In the genomic region with DNA sequence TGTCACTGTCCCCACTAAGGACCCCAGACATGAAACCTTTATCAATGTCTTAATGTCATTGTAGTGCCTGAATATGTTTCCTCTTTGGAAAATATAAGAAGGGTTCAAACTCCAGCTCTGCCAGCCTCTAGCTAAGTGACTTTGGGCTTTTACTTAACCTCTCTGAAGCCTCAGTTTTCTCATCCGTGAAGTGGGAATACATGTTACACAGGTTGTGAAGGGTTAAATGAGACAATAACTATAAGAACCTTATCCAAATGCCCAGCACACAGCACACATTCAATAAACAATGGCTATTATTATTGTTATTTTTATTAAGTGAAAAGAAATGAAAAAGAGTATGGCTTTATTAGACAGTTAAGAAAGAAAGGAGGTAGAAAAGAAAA, we compare ENCODE assay signal across 38 cellular contexts. TPM values are rescaled to one million over a fixed set of nuclear protein-coding genes. Genes with fewer than 3 reads are reported as not detected.
"Had no signal": no experiment of that assay in that cellular context is flagged by ENCODE, and none has a peak within 500 bp of the region (broad histone marks: within the 10 kb centered on the region; RNA-seq: fewer than 3 reads in every experiment).

No MANE protein-coding gene starts in this region.

- ATAC-seq: activated CD8-positive, alpha-beta T cell treated with anti-CD3 and anti-CD28 coated beads for 36 hours; activated naive CD4-positive, alpha-beta T cell treated with anti-CD3 and anti-CD28 coated beads, Interleukin-2, amount 50 U/mL, for 72 hours; activated T-cell treated with anti-CD3 and anti-CD28 coated beads, Interleukin-2, amount 50 U/mL, for 4 hours; activated T-cell treated with anti-CD3 and anti-CD28 coated beads, Interleukin-2, amount 50 U/mL, for 72 hours; activated T-helper 17 cell treated with anti-CD3 and anti-CD28 coated beads, Interleukin-2, amount 50 U/mL, for 72 hours; body of pancreas had no signal

- H3K27me3 Mint-ChIP-seq: activated CD4-positive, alpha-beta memory T cell treated with anti-CD3 and anti-CD28 coated beads for 36 hours had no signal

- H3K4me3 ChIP-seq: adrenal gland, body of pancreas, breast epithelium had no signal

- DNase-seq: activated B cell treated with CpG ODN at 0.5 μM for 24 hours; activated CD4-positive, alpha-beta memory T cell treated with anti-CD3 and anti-CD28 coated beads for 36 hours; activated CD4-positive, alpha-beta T cell treated with anti-CD3 and anti-CD28 coated beads for 4 hours; activated CD4-positive, alpha-beta T cell treated with anti-CD3 and anti-CD28 coated beads, Interleukin-2, amount 10 ng/mL, durations not matched to agents 24 days and 14 days; activated CD4-positive, alpha-beta T cell treated with anti-CD3 and anti-CD28 coated beads, Interleukin-2, amount 50 U/mL, for 1 hour; activated CD4-positive, alpha-beta T cell treated with anti-CD3 and anti-CD28 coated beads, Interleukin-2, amount 50 U/mL, for 4 hours; activated CD4-positive, CD25-positive, alpha-beta regulatory T cell treated with anti-CD3 and anti-CD28 coated beads, Interleukin-2, amount 50 U/mL, for 72 hours; activated CD8-positive, alpha-beta memory T cell treated with anti-CD3 and anti-CD28 coated beads, Interleukin-2, amount 50 U/mL, for 4 hours; activated CD8-positive, alpha-beta T cell treated with anti-CD3 and anti-CD28 coated beads for 36 hours; activated effector memory CD4-positive, alpha-beta T cell treated with anti-CD3 and anti-CD28 coated beads, Interleukin-2, amount 50 U/mL, for 16 hours; activated gamma-delta T cell treated with Interleukin-2 at 50 U/mL for 16 hours; activated naive CD4-positive, alpha-beta T cell; activated naive CD4-positive, alpha-beta T cell treated with anti-CD3 and anti-CD28 coated beads for 36 hours; activated naive CD4-positive, alpha-beta T cell treated with anti-CD3 and anti-CD28 coated beads, Interleukin-2, amount 50 U/mL, for 16 hours; activated naive CD8-positive, alpha-beta T cell treated with anti-CD3 and anti-CD28 coated beads for 36 hours; activated T-cell treated with anti-CD3 and anti-CD28 coated beads for 4 hours; activated T-cell treated with anti-CD3 and anti-CD28 coated beads, Interleukin-2, amount 50 U/mL, for 1 hour; activated T-cell treated with anti-CD3 and anti-CD28 coated beads, Interleukin-2, amount 50 U/mL, for 4 hours; activated T-cell treated with anti-CD3 and anti-CD28 coated beads, Interleukin-2, amount 50 U/mL, for 72 hours; adrenal gland; amniotic stem cell; body of pancreas; brain microvascular endothelial cell; cerebellar nuclear complex; T-helper 1 cell; T-helper 2 cell; T-helper 9 cell had no signal

- H3K36me3 ChIP-seq: adrenal gland, brain microvascular endothelial cell, breast epithelium had no signal

- H3K9me3 ChIP-seq: adrenal gland, body of pancreas, breast epithelium had no signal

- H3K27ac Mint-ChIP-seq: activated B cell treated with CpG ODN at 0.5 μM for 24 hours; activated CD4-positive, alpha-beta memory T cell treated with anti-CD3 and anti-CD28 coated beads for 36 hours; activated CD4-positive, alpha-beta T cell treated with anti-CD3 and anti-CD28 coated beads, Interleukin-2, amount 10 ng/mL, durations not matched to agents 24 days and 14 days; activated CD8-positive, alpha-beta T cell treated with anti-CD3 and anti-CD28 coated beads for 36 hours; activated naive CD4-positive, alpha-beta T cell treated with anti-CD3 and anti-CD28 coated beads for 36 hours; activated naive CD4-positive, alpha-beta T cell treated with anti-CD3 and anti-CD28 coated beads, Interleukin-2, amount 50 U/mL, for 72 hours; activated naive CD8-positive, alpha-beta T cell treated with anti-CD3 and anti-CD28 coated beads for 36 hours; activated T-cell treated with anti-CD3 and anti-CD28 coated beads, Interleukin-2, amount 50 U/mL, for 72 hours; activated T-helper 1 cell treated with anti-CD3 and anti-CD28 coated beads, Interleukin-12 subunit alpha, Interleukin-12 subunit beta, Interleukin-2, Interleukin-4 antibody, amounts not matched to agents 30 ng/mL and 10 ng/mL and 1 ng/mL, durations not matched to agents 14 hours and 24 hours and 36 hours; activated T-helper 17 cell treated with anti-CD3 and anti-CD28 coated beads, Interleukin-2, amount 50 U/mL, for 72 hours; T-helper 1 cell treated with Interleukin-12 subunit alpha and Interleukin-12 subunit beta and Interleukin-4 antibody, amounts not matched to agents 30 μg/mL and 1 μg/mL, for 36 hours; T-helper 2 cell treated with Interferon-gamma antibody and Interleukin-4, amounts not matched to agents 5 μg/mL and 100 μg/mL, for 36 hours had no signal

- H3K4me1 Mint-ChIP-seq: activated CD4-positive, alpha-beta T cell treated with anti-CD3 and anti-CD28 coated beads, Interleukin-2, amount 10 ng/mL, durations not matched to agents 24 days and 14 days; activated naive CD8-positive, alpha-beta T cell treated with anti-CD3 and anti-CD28 coated beads for 36 hours; activated T-helper 17 cell treated with anti-CD3 and anti-CD28 coated beads, Interleukin-2, amount 50 U/mL, for 72 hours; central memory CD8-positive, alpha-beta T cell had no signal

- H3K36me3 Mint-ChIP-seq: activated CD4-positive, alpha-beta memory T cell treated with anti-CD3 and anti-CD28 coated beads for 36 hours; activated naive CD4-positive, alpha-beta T cell treated with anti-CD3 and anti-CD28 coated beads, Interleukin-2, amount 50 U/mL, for 72 hours; activated naive CD8-positive, alpha-beta T cell treated with anti-CD3 and anti-CD28 coated beads for 36 hours had no signal

- FAIRE-seq: astrocyte, TTC549 had no signal

- H3K4me3 Mint-ChIP-seq: activated B cell treated with CpG ODN at 0.5 μM for 24 hours; activated CD4-positive, alpha-beta memory T cell treated with anti-CD3 and anti-CD28 coated beads for 36 hours; activated CD4-positive, alpha-beta T cell treated with anti-CD3 and anti-CD28 coated beads, Interleukin-2, amount 10 ng/mL, durations not matched to agents 24 days and 14 days; activated CD8-positive, alpha-beta T cell treated with anti-CD3 and anti-CD28 coated beads for 36 hours; activated naive CD4-positive, alpha-beta T cell treated with anti-CD3 and anti-CD28 coated beads for 36 hours; activated naive CD8-positive, alpha-beta T cell treated with anti-CD3 and anti-CD28 coated beads for 36 hours; activated T-cell treated with anti-CD3 and anti-CD28 coated beads, Interleukin-2, amount 50 U/mL, for 4 hours; activated T-cell treated with anti-CD3 and anti-CD28 coated beads, Interleukin-2, amount 50 U/mL, for 72 hours; activated T-helper 1 cell treated with anti-CD3 and anti-CD28 coated beads, Interleukin-12 subunit alpha, Interleukin-12 subunit beta, Interleukin-2, Interleukin-4 antibody, amounts not matched to agents 30 ng/mL and 10 ng/mL and 1 ng/mL, durations not matched to agents 14 hours and 24 hours and 36 hours; activated T-helper 17 cell treated with anti-CD3 and anti-CD28 coated beads, Interleukin-2, amount 50 U/mL, for 72 hours; central memory CD8-positive, alpha-beta T cell; T-helper 1 cell treated with Interleukin-12 subunit alpha and Interleukin-12 subunit beta and Interleukin-4 antibody, amounts not matched to agents 30 μg/mL and 1 μg/mL, for 36 hours; T-helper 2 cell treated with Interferon-gamma antibody and Interleukin-4, amounts not matched to agents 5 μg/mL and 100 μg/mL, for 36 hours had no signal

- H3K4me1 ChIP-seq: adrenal gland, breast epithelium had no signal

- H3K27ac ChIP-seq: adrenal gland, body of pancreas, brain microvascular endothelial cell, breast epithelium, VCaP had no signal

- H3K9me3 Mint-ChIP-seq: activated B cell treated with CpG ODN at 0.5 μM for 24 hours; activated CD4-positive, alpha-beta memory T cell treated with anti-CD3 and anti-CD28 coated beads for 36 hours; activated CD4-positive, alpha-beta T cell treated with anti-CD3 and anti-CD28 coated beads, Interleukin-2, amount 10 ng/mL, durations not matched to agents 24 days and 14 days; activated CD8-positive, alpha-beta T cell treated with anti-CD3 and anti-CD28 coated beads for 36 hours; activated naive CD4-positive, alpha-beta T cell treated with anti-CD3 and anti-CD28 coated beads, Interleukin-2, amount 50 U/mL, for 72 hours; activated naive CD8-positive, alpha-beta T cell treated with anti-CD3 and anti-CD28 coated beads for 36 hours; activated T-cell treated with anti-CD3 and anti-CD28 coated beads, Interleukin-2, amount 50 U/mL, for 4 hours; activated T-cell treated with anti-CD3 and anti-CD28 coated beads, Interleukin-2, amount 50 U/mL, for 72 hours; activated T-helper 1 cell treated with anti-CD3 and anti-CD28 coated beads, Interleukin-12 subunit alpha, Interleukin-12 subunit beta, Interleukin-2, Interleukin-4 antibody, amounts not matched to agents 30 ng/mL and 10 ng/mL and 1 ng/mL, durations not matched to agents 14 hours and 24 hours and 36 hours; activated T-helper 17 cell treated with anti-CD3 and anti-CD28 coated beads, Interleukin-2, amount 50 U/mL, for 72 hours; central memory CD8-positive, alpha-beta T cell; T-helper 1 cell treated with Interleukin-12 subunit alpha and Interleukin-12 subunit beta and Interleukin-4 antibody, amounts not matched to agents 30 μg/mL and 1 μg/mL, for 36 hours; T-helper 2 cell treated with Interferon-gamma antibody and Interleukin-4, amounts not matched to agents 5 μg/mL and 100 μg/mL, for 36 hours had no signal

- H3K27me3 ChIP-seq: adrenal gland, body of pancreas, brain microvascular endothelial cell, breast epithelium had no signal

RNA-seq across cellular contexts. Expression of a gene that starts 15.7 kb away (rescaled TPM):
- total RNA-seq: activated B cell treated with CpG ODN at 0.5 μM for 24 hours; activated CD4-positive, alpha-beta memory T cell treated with anti-CD3 and anti-CD28 coated beads for 36 hours; activated CD4-positive, alpha-beta T cell treated with anti-CD3 and anti-CD28 coated beads, Interleukin-2, amount 10 ng/mL, durations not matched to agents 24 days and 14 days; activated CD8-positive, alpha-beta memory T cell treated with anti-CD3 and anti-CD28 coated beads for 36 hours; activated CD8-positive, alpha-beta T cell treated with anti-CD3 and anti-CD28 coated beads for 36 hours; activated naive CD4-positive, alpha-beta T cell treated with anti-CD3 and anti-CD28 coated beads, Interleukin-2, amount 50 U/mL, for 72 hours; activated naive CD8-positive, alpha-beta T cell treated with anti-CD3 and anti-CD28 coated beads for 36 hours; activated T-cell treated with anti-CD3 and anti-CD28 coated beads, Interleukin-2, amount 50 U/mL, for 72 hours; activated T-helper 1 cell treated with anti-CD3 and anti-CD28 coated beads, Interleukin-12 subunit alpha, Interleukin-12 subunit beta, Interleukin-2, Interleukin-4 antibody, amounts not matched to agents 30 ng/mL and 10 ng/mL and 1 ng/mL, durations not matched to agents 14 hours and 24 hours and 36 hours; activated T-helper 17 cell treated with anti-CD3 and anti-CD28 coated beads, Interleukin-2, amount 50 U/mL, for 72 hours; breast epithelium had no signal
